In the genomic region with DNA sequence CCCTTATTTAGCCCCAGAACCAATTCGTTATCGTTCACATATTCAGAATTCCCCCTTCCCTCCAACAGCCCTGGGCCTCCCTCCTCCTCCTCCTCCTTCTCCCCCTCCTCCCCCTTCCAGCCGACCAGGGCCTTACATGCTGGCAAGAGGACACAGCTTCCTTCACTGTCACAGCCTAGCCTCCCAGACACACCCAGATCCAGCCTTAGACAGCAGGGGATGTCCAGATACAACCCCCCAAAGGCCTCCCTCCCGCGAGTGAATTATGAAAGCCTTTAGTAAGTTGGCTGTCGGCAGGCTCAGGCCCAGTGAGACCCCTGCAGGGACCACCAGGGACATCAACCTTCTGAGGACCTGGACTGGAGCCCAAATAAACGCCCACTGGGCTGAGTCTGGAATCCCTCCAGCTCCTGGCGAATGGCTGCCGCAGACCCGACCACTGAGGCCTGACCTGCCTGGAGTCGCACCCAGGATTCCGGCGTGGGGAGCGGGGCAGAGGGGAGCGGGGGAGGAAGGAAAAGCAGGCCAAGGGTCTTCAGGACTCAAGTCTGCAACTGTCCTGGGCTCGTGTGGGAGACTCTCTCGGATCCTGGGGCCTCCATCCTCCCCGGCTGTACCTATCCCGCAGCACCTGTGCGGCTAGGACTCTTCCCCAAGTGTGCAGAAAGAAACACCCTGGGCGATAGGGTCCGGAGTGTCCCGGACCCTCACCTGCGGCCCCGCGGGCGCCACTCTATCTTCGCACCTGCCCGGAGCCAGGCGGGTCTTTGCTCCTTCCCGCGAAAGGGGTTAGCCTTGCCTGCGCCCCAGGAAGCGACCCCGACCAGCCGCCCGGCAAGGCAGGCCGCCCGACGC, we compare ENCODE assay signal across 1 cellular context.
A peak's percentile ranks its signal among the peaks of the same experiment; 100 is the strongest.
TF ChIP-seq lines count a peak whose summit lies in the region.

No MANE protein-coding gene starts in this region.

TF ChIP-seq in HepG2, 621 proteins besides CTCF, POLR2A, EP300 and RAD21 (continued from another document):
- TF ChIP-seq NFYC (CRISPR knock-in tag; IDR thresholded peaks at IDR 0.05), result no peak
- TF ChIP-seq ZNF772 (CRISPR knock-in tag; IDR thresholded peaks at IDR 0.05), result no peak
- TF ChIP-seq REXO4 (CRISPR knock-in tag; IDR thresholded peaks at IDR 0.05; ENCODE audit: borderline replicate concordance), result no peak
- TF ChIP-seq, protein P1, sequence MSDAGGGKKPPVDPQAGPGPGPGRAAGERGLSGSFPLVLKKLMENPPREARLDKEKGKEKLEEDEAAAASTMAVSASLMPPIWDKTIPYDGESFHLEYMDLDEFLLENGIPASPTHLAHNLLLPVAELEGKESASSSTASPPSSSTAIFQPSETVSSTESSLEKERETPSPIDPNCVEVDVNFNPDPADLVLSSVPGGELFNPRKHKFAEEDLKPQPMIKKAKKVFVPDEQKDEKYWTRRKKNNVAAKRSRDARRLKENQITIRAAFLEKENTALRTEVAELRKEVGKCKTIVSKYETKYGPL (CRISPR knock-in tag; IDR thresholded peaks at IDR 0.05), result no peak
- TF ChIP-seq GABPA (IDR thresholded peaks at IDR 0.05; ENCODE audit: low read depth, low read length), result no peak
- no peak for TF ChIP-seq GABPA (CRISPR knock-in tag; IDR thresholded peaks at IDR 0.05; ENCODE audit: low read depth)
- TF ChIP-seq BRD4 (CRISPR knock-in tag; IDR thresholded peaks at IDR 0.05), result no peak
- TF ChIP-seq ZNF263 (CRISPR knock-in tag; IDR thresholded peaks at IDR 0.05), result peak; percentile 71
- TF ChIP-seq ZNF143 (CRISPR knock-in tag; IDR thresholded peaks at IDR 0.05), result no peak
- TF ChIP-seq ZNF430 (CRISPR knock-in tag; IDR thresholded peaks at IDR 0.05), result peak; percentile 9; the same call in 1 of the 2 replicates
- TF ChIP-seq ZNF781 (CRISPR knock-in tag; IDR thresholded peaks at IDR 0.05; ENCODE audit: borderline replicate concordance, not compliant biosample characterization), result no peak
- peak; percentile 46; the same call in 1 of the 2 replicates for TF ChIP-seq ZNF563 (CRISPR knock-in tag; IDR thresholded peaks at IDR 0.05)
- TF ChIP-seq SCMH1 (CRISPR knock-in tag; IDR thresholded peaks at IDR 0.05; ENCODE audit: borderline replicate concordance), result no peak
- no peak for TF ChIP-seq GPN1 (CRISPR knock-in tag; IDR thresholded peaks at IDR 0.05; ENCODE audit: borderline replicate concordance)
- no peak for TF ChIP-seq U2AF1 (optimal IDR thresholded peaks at IDR 0.05; ENCODE audit: low read depth, low read length)
- TF ChIP-seq ZNF629 (CRISPR knock-in tag; conservative IDR thresholded peaks at IDR 0.05), result peak; percentile 42
- TF ChIP-seq MAFF (IDR thresholded peaks at IDR 0.05; ENCODE audit: low read depth, low read length), result no peak
- TF ChIP-seq YEATS2 (CRISPR knock-in tag; IDR thresholded peaks at IDR 0.05; ENCODE audit: borderline replicate concordance), result no peak
- TF ChIP-seq ZNF7 (CRISPR knock-in tag; IDR thresholded peaks at IDR 0.05), result no peak
- TF ChIP-seq FOXC1 (CRISPR knock-in tag; IDR thresholded peaks at IDR 0.05; ENCODE audit: borderline replicate concordance), result 0 out of 2 replicates have a peak, but pooled peaks have one; percentile 24
- no peak for TF ChIP-seq THYN1 (CRISPR knock-in tag; IDR thresholded peaks at IDR 0.05; ENCODE audit: borderline replicate concordance, low read depth)
- no peak for TF ChIP-seq BRCA1 (CRISPR knock-in tag; IDR thresholded peaks at IDR 0.05)
- TF ChIP-seq, protein P2, sequence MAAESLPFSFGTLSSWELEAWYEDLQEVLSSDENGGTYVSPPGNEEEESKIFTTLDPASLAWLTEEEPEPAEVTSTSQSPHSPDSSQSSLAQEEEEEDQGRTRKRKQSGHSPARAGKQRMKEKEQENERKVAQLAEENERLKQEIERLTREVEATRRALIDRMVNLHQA (CRISPR knock-in tag; IDR thresholded peaks at IDR 0.05), result no peak
- no peak for TF ChIP-seq ZKSCAN1 (IDR thresholded peaks at IDR 0.05; ENCODE audit: low read length)
- TF ChIP-seq, protein P3, sequence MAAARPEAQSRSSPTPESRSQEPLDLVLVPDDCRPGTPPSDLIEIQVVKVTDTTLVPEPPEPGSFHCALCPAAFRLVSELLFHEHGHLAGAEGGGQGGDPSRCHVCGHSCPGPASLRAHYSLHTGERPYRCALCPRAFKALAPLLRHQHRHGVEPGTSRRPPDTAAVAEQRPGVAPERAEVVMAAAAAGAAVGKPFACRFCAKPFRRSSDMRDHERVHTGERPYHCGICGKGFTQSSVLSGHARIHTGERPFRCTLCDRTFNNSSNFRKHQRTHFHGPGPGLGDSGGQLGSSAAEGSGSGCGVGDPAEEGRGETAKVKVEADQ (CRISPR knock-in tag; IDR thresholded peaks at IDR 0.05; ENCODE audit: borderline replicate concordance), result no peak
- TF ChIP-seq, protein P4, sequence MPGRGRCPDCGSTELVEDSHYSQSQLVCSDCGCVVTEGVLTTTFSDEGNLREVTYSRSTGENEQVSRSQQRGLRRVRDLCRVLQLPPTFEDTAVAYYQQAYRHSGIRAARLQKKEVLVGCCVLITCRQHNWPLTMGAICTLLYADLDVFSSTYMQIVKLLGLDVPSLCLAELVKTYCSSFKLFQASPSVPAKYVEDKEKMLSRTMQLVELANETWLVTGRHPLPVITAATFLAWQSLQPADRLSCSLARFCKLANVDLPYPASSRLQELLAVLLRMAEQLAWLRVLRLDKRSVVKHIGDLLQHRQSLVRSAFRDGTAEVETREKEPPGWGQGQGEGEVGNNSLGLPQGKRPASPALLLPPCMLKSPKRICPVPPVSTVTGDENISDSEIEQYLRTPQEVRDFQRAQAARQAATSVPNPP (CRISPR knock-in tag; IDR thresholded peaks at IDR 0.05), result no peak
TF ChIP-seq in HepG2: peak in this region for 11.
